Comparison of ENCODE assay signal across 21 cellular contexts in the genomic region with DNA sequence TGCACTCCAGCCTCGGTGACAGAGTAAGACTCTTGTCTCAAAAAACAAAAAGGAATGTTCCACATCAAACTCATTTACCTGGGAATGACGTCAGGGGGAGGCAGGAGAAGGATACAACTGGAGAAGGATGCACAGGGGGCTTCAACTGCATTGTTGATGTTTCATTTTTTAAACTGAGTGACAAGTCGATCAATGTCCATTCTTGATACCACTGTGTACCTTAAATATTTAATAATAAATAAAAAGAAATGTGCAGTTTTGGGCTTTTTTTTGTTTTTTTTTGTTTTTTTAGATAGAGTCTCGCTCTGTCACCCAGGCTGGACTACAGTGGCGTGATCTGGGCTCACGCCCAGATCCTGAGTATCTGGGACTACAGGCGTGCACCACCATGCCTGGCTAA. TPM values are rescaled to one million over a fixed set of nuclear protein-coding genes. Genes with fewer than 3 reads are reported as not detected.
DNase-seq lines count a peak whose midpoint lies in the region; ATAC-seq and TF ChIP-seq lines count a peak whose summit lies in the region.
"Had no signal": no experiment of that assay in that cellular context is flagged by ENCODE, and none has a peak within 500 bp of the region (broad histone marks: within the 10 kb centered on the region; RNA-seq: fewer than 3 reads in every experiment).

No MANE protein-coding gene starts in this region.

- H3K79me2 ChIP-seq in OCI-LY7 (ENCODE audit: insufficient read depth, low read depth, low read length) = no peaks in the 10 kb centered on the region
- H3K79me2 ChIP-seq in GM23248 (ENCODE audit: insufficient read depth) = no peaks in the 10 kb centered on the region

- no peaks in the 10 kb centered on the region for H3K27me3 ChIP-seq in ascending aorta
- no peaks in the 10 kb centered on the region for H3K27me3 ChIP-seq in uterus
- H3K27me3 ChIP-seq in GM23248 (replicated peaks; ENCODE audit: insufficient read depth) = no peaks in the 10 kb centered on the region

- no peaks in the 10 kb centered on the region for H3K9me3 ChIP-seq in HEK293 (ENCODE audit: control insufficient read depth, insufficient read depth, low read depth, low read length)
- H3K9me3 ChIP-seq in ascending aorta = no peaks in the 10 kb centered on the region
- no peaks in the 10 kb centered on the region for H3K9me3 ChIP-seq in OCI-LY7 (ENCODE audit: low read length)
- H3K9me3 ChIP-seq in uterus = no peaks in the 10 kb centered on the region
- H3K9me3 ChIP-seq in GM23248 (ENCODE audit: low read depth) = no peaks in the 10 kb centered on the region
- H3K9me3 ChIP-seq: A549, Caco-2 had no signal

- no peak overlapping the region for H2AFZ ChIP-seq in OCI-LY7 (ENCODE audit: low read length)
- no peak overlapping the region for H2AFZ ChIP-seq in GM23248

- H3K4me3 ChIP-seq in HEK293 (ENCODE audit: low read depth, low read length) (no peak overlapping the region), ascending aorta (no peak overlapping the region), OCI-LY7 (ENCODE audit: low read depth, low read length, poor library complexity, severe bottlenecking) (no peak overlapping the region), uterus (no peak overlapping the region), GM23248 (no peak overlapping the region)
- H3K4me3 ChIP-seq: A549, GM12878, SK-N-MC had no signal

- POLR2A ChIA-PET in HEK293 (lab: Yijun Ruan, JAX) = no interaction called here
- POLR2A ChIA-PET in OCI-LY7 (lab: Charles Lee) = interaction anchor here (0.6 kb wide), 1 partner anchor 129 kb away, joined by 3 read pairs; no protein-coding TSS in a partner anchor

- H3K9me3 Mint-ChIP-seq in memory B cell = no peaks in the 10 kb centered on the region
- H3K9me3 Mint-ChIP-seq: CD8-positive, alpha-beta T cell had no signal

- intact Hi-C loops in ascending aorta (cut with DNase I) = no loop called here
- intact Hi-C loops in OCI-LY7 (cut with micrococcal nuclease; ENCODE audit: unreplicated experiment) = loop anchor here (5.0 kb wide), 1 partner anchor 293 kb away; no protein-coding TSS in a partner anchor
- intact Hi-C loops in uterus (cut with DNase I; ENCODE audit: low total_unique reads) = no loop called here

- H4K20me1 ChIP-seq in OCI-LY7 (ENCODE audit: insufficient read depth, low read length) (no peaks in the 10 kb centered on the region; the same call in 1 of the 2 replicates), GM23248 (ENCODE audit: insufficient read depth) (no peaks in the 10 kb centered on the region)

- H3K36me3 Mint-ChIP-seq in memory B cell = peaks cover 3% of the 10 kb centered on the region
- H3K36me3 Mint-ChIP-seq: CD8-positive, alpha-beta T cell had no signal

- H3K9me2 ChIP-seq in OCI-LY7 (ENCODE audit: insufficient read depth, low read length) (no peaks in the 10 kb centered on the region), GM23248 (ENCODE audit: insufficient read depth) (no peaks in the 10 kb centered on the region)

- ATAC-seq in memory B cell (ENCODE audit: low read depth) = no peak
- ATAC-seq: A549; CD8-positive, alpha-beta T cell; GM12878 had no signal

- no peak overlapping the region for H3K27ac ChIP-seq in HEK293 (ENCODE audit: extremely low read depth, low read depth, low read length)
- peak overlapping the region; percentile 77 for H3K27ac ChIP-seq in ascending aorta
- H3K27ac ChIP-seq in OCI-LY7 (ENCODE audit: low read depth, low read length, poor library complexity, severe bottlenecking) = no peak overlapping the region
- no peak overlapping the region for H3K27ac ChIP-seq in uterus
- no peak overlapping the region for H3K27ac ChIP-seq in GM23248
- H3K27ac ChIP-seq: KMS-11, SK-N-MC had no signal

- CTCF ChIA-PET in HEK293 (lab: Yijun Ruan, JAX) = interaction anchor here (2.6 to 3.0 kb wide), 2 partner anchors 10 to 24 kb away, joined by 12 to 20 read pairs; no protein-coding TSS in a partner anchor
- CTCF ChIA-PET in OCI-LY7 (lab: Charles Lee; ENCODE audit: unreplicated experiment) = no interaction called here

- 91 to 92% methylated on average over 7 of the region's 7 CpGs for WGBS in GM23248 (ENCODE audit: low coverage in 1 of 2, low lambda C conversion rate in 2 of 2, missing lambda C conversion rate in 2 of 2), 2 experiments

- in situ Hi-C loops in GM23248 (cut with MboI) = no loop called here

- H3K27me3 Mint-ChIP-seq in memory B cell = no peaks in the 10 kb centered on the region

- no peak for DNase-seq in ascending aorta (ENCODE audit: low spot score in 2 of 2)
- no peak for DNase-seq in memory B cell (ENCODE audit: low spot score in 2 of 2)
- no peak for DNase-seq in OCI-LY7 (ENCODE audit: low spot score)
- DNase-seq in uterus = no peak
- no peak for DNase-seq in GM23248
- no peak for DNase-seq in NCI-H2029 treated with DMSO at 0.1 percent for 48 hours (lab: John Stamatoyannopoulos, UW)
- DNase-seq: C1 segment of cervical spinal cord; Caco-2; CD8-positive, alpha-beta T cell; H7; MM.1S; NCI-H2029; NCI-H446 treated with DMSO at 0.1 percent for 48 hours; NCI-H526; NCI-H82; SIG-M5 had no signal

- H3K36me3 ChIP-seq in HEK293 (ENCODE audit: control insufficient read depth in 2 of 2, insufficient read depth in 1 of 2, low read length in 2 of 2) (no peaks in the 10 kb centered on the region), ascending aorta (no peaks in the 10 kb centered on the region), OCI-LY7 (ENCODE audit: insufficient read depth, low read length) (no peaks in the 10 kb centered on the region), uterus (no peaks in the 10 kb centered on the region), GM23248 (ENCODE audit: low read depth) (no peaks in the 10 kb centered on the region)

- TF ChIP-seq CTCF in HEK293 (tag by site-specific recombination; IDR thresholded peaks at IDR 0.05) = no peak
- no peak for TF ChIP-seq CTCF in ascending aorta (IDR thresholded peaks at IDR 0.05)
- no peak for TF ChIP-seq CTCF in OCI-LY7 (conservative IDR thresholded peaks at IDR 0.05; ENCODE audit: low read length)
- no peak for TF ChIP-seq CTCF in uterus (IDR thresholded peaks at IDR 0.05)

- H3K4me3 Mint-ChIP-seq in memory B cell = no peak overlapping the region
- H3K4me3 Mint-ChIP-seq: CD8-positive, alpha-beta T cell had no signal

- no peak for TF ChIP-seq POLR2A in uterus (IDR thresholded peaks at IDR 0.05)

- BruUV-seq in OCI-LY7 (replicated peaks; lab: Mats Ljungman, UMichigan) = no TSS peak

- H3K9ac ChIP-seq in GM23248 = no peak overlapping the region
- H3K9ac ChIP-seq: KMS-11 had no signal

- H3K27ac Mint-ChIP-seq in memory B cell = peak overlapping the region; percentile 50
- H3K27ac Mint-ChIP-seq: CD8-positive, alpha-beta T cell had no signal

- H3K4me1 Mint-ChIP-seq in memory B cell = peaks cover 7% of the 10 kb centered on the region

- no peak overlapping the region for H3K4me2 ChIP-seq in OCI-LY7 (ENCODE audit: low read length)
- no peak overlapping the region for H3K4me2 ChIP-seq in GM23248 (ENCODE audit: unreplicated experiment)
- H3K4me2 ChIP-seq: KMS-11 had no signal

- peaks cover 3% of the 10 kb centered on the region; the same call in 1 of the 2 replicates for H3K4me1 ChIP-seq in HEK293 (ENCODE audit: control insufficient read depth, insufficient read depth, low read length)
- H3K4me1 ChIP-seq in ascending aorta = peaks cover 0 to 11% of the 10 kb centered on the region in 2 donors
- peaks cover 11% of the 10 kb centered on the region for H3K4me1 ChIP-seq in OCI-LY7 (ENCODE audit: insufficient read depth, low read length, poor library complexity, severe bottlenecking)
- H3K4me1 ChIP-seq in uterus = no peaks in the 10 kb centered on the region
- peaks cover 16% of the 10 kb centered on the region for H3K4me1 ChIP-seq in GM23248 (ENCODE audit: insufficient read depth)

- peaks cover 5% of the 10 kb centered on the region; the same call in 1 of the 2 replicates for H3F3A ChIP-seq in GM23248 (ENCODE audit: insufficient read depth)

TF ChIP-seq in HEK293, 187 proteins besides CTCF, POLR2A, EP300 and RAD21 (continues in another document):
- TF ChIP-seq GLIS1 (tag by site-specific recombination; IDR thresholded peaks at IDR 0.05) = no peak
- no peak for TF ChIP-seq ZNF175 (tag by site-specific recombination; IDR thresholded peaks at IDR 0.05)
- TF ChIP-seq ZNF416 (tag by site-specific recombination; IDR thresholded peaks at IDR 0.05) = no peak
- TF ChIP-seq, protein P1, sequence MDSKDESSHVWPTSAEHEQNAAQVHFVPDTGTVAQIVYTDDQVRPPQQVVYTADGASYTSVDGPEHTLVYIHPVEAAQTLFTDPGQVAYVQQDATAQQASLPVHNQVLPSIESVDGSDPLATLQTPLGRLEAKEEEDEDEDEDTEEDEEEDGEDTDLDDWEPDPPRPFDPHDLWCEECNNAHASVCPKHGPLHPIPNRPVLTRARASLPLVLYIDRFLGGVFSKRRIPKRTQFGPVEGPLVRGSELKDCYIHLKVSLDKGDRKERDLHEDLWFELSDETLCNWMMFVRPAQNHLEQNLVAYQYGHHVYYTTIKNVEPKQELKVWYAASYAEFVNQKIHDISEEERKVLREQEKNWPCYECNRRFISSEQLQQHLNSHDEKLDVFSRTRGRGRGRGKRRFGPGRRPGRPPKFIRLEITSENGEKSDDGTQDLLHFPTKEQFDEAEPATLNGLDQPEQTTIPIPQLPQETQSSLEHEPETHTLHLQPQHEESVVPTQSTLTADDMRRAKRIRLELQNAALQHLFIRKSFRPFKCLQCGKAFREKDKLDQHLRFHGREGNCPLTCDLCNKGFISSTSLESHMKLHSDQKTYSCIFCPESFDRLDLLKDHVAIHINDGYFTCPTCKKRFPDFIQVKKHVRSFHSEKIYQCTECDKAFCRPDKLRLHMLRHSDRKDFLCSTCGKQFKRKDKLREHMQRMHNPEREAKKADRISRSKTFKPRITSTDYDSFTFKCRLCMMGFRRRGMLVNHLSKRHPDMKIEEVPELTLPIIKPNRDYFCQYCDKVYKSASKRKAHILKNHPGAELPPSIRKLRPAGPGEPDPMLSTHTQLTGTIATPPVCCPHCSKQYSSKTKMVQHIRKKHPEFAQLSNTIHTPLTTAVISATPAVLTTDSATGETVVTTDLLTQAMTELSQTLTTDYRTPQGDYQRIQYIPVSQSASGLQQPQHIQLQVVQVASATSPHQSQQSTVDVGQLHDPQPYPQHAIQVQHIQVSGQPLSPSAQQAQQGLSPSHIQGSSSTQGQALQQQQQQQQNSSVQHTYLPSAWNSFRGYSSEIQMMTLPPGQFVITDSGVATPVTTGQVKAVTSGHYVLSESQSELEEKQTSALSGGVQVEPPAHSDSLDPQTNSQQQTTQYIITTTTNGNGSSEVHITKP (tag by site-specific recombination; IDR thresholded peaks at IDR 0.05) = peak; percentile 87
- no peak for TF ChIP-seq ZFP37 (tag by site-specific recombination; IDR thresholded peaks at IDR 0.05)

RNA-seq across cellular contexts. Expression of a gene that starts 35.8 kb away (rescaled TPM):
- 88.9 TPM for total RNA-seq in ascending aorta
- total RNA-seq in OCI-LY7 (2014; rRNA removed; shearing (Covaris generic)) = 122 and 127 TPM in 2 replicates
- 75.5 and 82.4 TPM in 2 replicates for total RNA-seq in OCI-LY7 (2022)
- total RNA-seq in uterus = 10 to 100 TPM; 18.4 to 95.6 (median 36.2) TPM
- total RNA-seq in GM23248 (2014; rRNA removed; shearing (Covaris generic)) = 24.8 and 26.9 TPM in 2 replicates
- polyA plus RNA-seq in GM23248 (2016; fragmentation: Nextera tagmentation; extraction: Ambion mirVana) = 30.7 and 34.8 TPM in 2 replicates

RNA-seq across cellular contexts. Expression of a gene that starts 50.4 kb away (rescaled TPM):
- 8.9 TPM for total RNA-seq in ascending aorta
- total RNA-seq in OCI-LY7 (2014; rRNA removed; shearing (Covaris generic)) = 52.8 and 73.5 TPM in 2 replicates
- 152 and 170 TPM in 2 replicates for total RNA-seq in OCI-LY7 (2022)
- total RNA-seq in uterus = 10 to 100 TPM in 3 of 4 donors, 1 to 10 TPM in 1; 1.3 to 55.1 (median 38.6) TPM
- 13.5 and 14.4 TPM in 2 replicates for total RNA-seq in GM23248 (2014; rRNA removed; shearing (Covaris generic))
- polyA plus RNA-seq in GM23248 (2016; fragmentation: Nextera tagmentation; extraction: Ambion mirVana) = 52.9 and 55.2 TPM in 2 replicates

Comparison
In these comparisons a context has a peak if more than half of its experiments do, and no peak if none do; other contexts are left out.
1. H3K27ac ChIP-seq: peak in ascending aorta (2 of 2); none in HEK293 (single experiment), OCI-LY7 (single experiment), uterus (0 of 2) and GM23248 (single experiment).